In genomic region chr5:149792540-149792939, GRCh38 we compare ENCODE assay signal across 17 cellular contexts.
DNase-seq lines count a peak whose midpoint lies in the region; ATAC-seq and TF ChIP-seq lines count a peak whose summit lies in the region.
"Had no signal": no experiment of that assay in that cellular context is flagged by ENCODE, and none has a peak within 500 bp of the region (broad histone marks: within the 10 kb centered on the region; RNA-seq: fewer than 3 reads in every experiment).

No MANE protein-coding gene starts in this region.

- H3K36me3 ChIP-seq in right atrium auricular region = no peaks in the 10 kb centered on the region
- no peaks in the 10 kb centered on the region for H3K36me3 ChIP-seq in sigmoid colon
- no peaks in the 10 kb centered on the region for H3K36me3 ChIP-seq in naive thymus-derived CD4-positive, alpha-beta T cell (ENCODE audit: control insufficient read depth in 2 of 3, insufficient read depth in 3 of 3, low read length in 3 of 3)
- H3K36me3 ChIP-seq: MG63, Peyer's patch had no signal

- ATAC-seq in Right ventricle myocardium superior (ENCODE audit: poor library complexity) = no peak
- ATAC-seq in naive thymus-derived CD4-positive, alpha-beta T cell = no peak
- no peak for ATAC-seq in left colon
- ATAC-seq in GM21786 (IDR thresholded peaks at IDR 0.05; ENCODE audit: unreplicated experiment) = no peak

- H3K27ac ChIP-seq in right atrium auricular region (peak overlapping the region; percentile 85 to 87), dorsolateral prefrontal cortex (peak overlapping the region in 47 of 59 donors; percentile 2 to 83 (median 64)), sigmoid colon (peak overlapping the region; percentile 80 to 97 (median 86))
- H3K27ac ChIP-seq in naive thymus-derived CD4-positive, alpha-beta T cell (ENCODE audit: low read depth, low read length) = no peak overlapping the region
- H3K27ac ChIP-seq: C4-2B had no signal

- peaks cover 0 to 5% (median 0%) of the 10 kb centered on the region in 5 donors for H3K36me3 Mint-ChIP-seq in naive thymus-derived CD4-positive, alpha-beta T cell

- peaks cover 0 to 9% (median 0%) of the 10 kb centered on the region in 7 donors for H3K4me1 Mint-ChIP-seq in naive thymus-derived CD4-positive, alpha-beta T cell

- TF ChIP-seq POLR2A in sigmoid colon (IDR thresholded peaks at IDR 0.05) = no peak

- no peak overlapping the region for H3K4me3 ChIP-seq in right atrium auricular region
- no peak overlapping the region for H3K4me3 ChIP-seq in dorsolateral prefrontal cortex
- no peak overlapping the region for H3K4me3 ChIP-seq in sigmoid colon
- H3K4me3 ChIP-seq in naive thymus-derived CD4-positive, alpha-beta T cell (ENCODE audit: low read length) = no peak overlapping the region
- H3K4me3 ChIP-seq: MG63, Peyer's patch had no signal

- no peak for DNase-seq in right atrium auricular region (ENCODE audit: low spot score)
- no peak for DNase-seq in Right ventricle myocardium superior
- DNase-seq in dorsolateral prefrontal cortex = no peak
- no peak for DNase-seq in sigmoid colon
- DNase-seq in naive thymus-derived CD4-positive, alpha-beta T cell = no peak
- no peak for DNase-seq in left colon
- DNase-seq in NOMO-1 (lab: John Stamatoyannopoulos, UW; ENCODE audit: unreplicated experiment in 2 of 2) = no peak
- DNase-seq: Karpas-422, MG63, NCI-H1092, NCI-H146, NCI-H2081, NCI-H524, SHP77 had no signal

- CTCF ChIA-PET in naive thymus-derived CD4-positive, alpha-beta T cell (lab: Charles Lee) = no interaction called here

- TF ChIP-seq CTCF in right atrium auricular region (IDR thresholded peaks at IDR 0.05) = no peak
- TF ChIP-seq CTCF in dorsolateral prefrontal cortex (IDR thresholded peaks at IDR 0.05 in 54 of 56, conservative IDR thresholded peaks at IDR 0.05 in 2 of 56; ENCODE audit: low read depth in 1 of 56, partially characterized antibody in 56 of 56) = no peak
- no peak for TF ChIP-seq CTCF in sigmoid colon (IDR thresholded peaks at IDR 0.05)

- H3K4me1 ChIP-seq in right atrium auricular region (peaks cover 0 to 69% of the 10 kb centered on the region in 2 donors), sigmoid colon (peaks cover 0 to 82% (median 72%) of the 10 kb centered on the region in 4 donors)
- no peaks in the 10 kb centered on the region for H3K4me1 ChIP-seq in naive thymus-derived CD4-positive, alpha-beta T cell (ENCODE audit: control insufficient read depth in 2 of 2, insufficient read depth in 2 of 2, low read length in 2 of 2)

- no peaks in the 10 kb centered on the region for H3K27me3 ChIP-seq in right atrium auricular region
- no peaks in the 10 kb centered on the region for H3K27me3 ChIP-seq in dorsolateral prefrontal cortex
- H3K27me3 ChIP-seq in sigmoid colon = no peaks in the 10 kb centered on the region
- no peaks in the 10 kb centered on the region for H3K27me3 ChIP-seq in naive thymus-derived CD4-positive, alpha-beta T cell (ENCODE audit: control insufficient read depth in 2 of 2, insufficient read depth in 2 of 2, low read length in 2 of 2)
- H3K27me3 ChIP-seq: MG63, Peyer's patch had no signal

- TF ChIP-seq EP300 in sigmoid colon (IDR thresholded peaks at IDR 0.05) = no peak

- peaks cover 0 to 5% (median 0%) of the 10 kb centered on the region in 11 donors for H3K9me3 Mint-ChIP-seq in naive thymus-derived CD4-positive, alpha-beta T cell

- H3K27ac Mint-ChIP-seq in naive thymus-derived CD4-positive, alpha-beta T cell = no peak overlapping the region

- no peak overlapping the region for H3K4me3 Mint-ChIP-seq in naive thymus-derived CD4-positive, alpha-beta T cell

- intact Hi-C loops in Right ventricle myocardium superior (cut with DNase I) (no loop called here), dorsolateral prefrontal cortex (cut with DNase I) (loop anchor here in 1 of 2 donors (5.0 kb wide), 1 partner anchor 60 kb away; the partner anchor contains the start of gene PPARGC1B), sigmoid colon (cut with DNase I) (loop anchor here (1.0 kb wide), 1 partner anchor 8 kb away; no protein-coding TSS in a partner anchor), left colon (cut with DNase I, micrococcal nuclease) (no loop called here)
- intact Hi-C loops in naive thymus-derived CD4-positive, alpha-beta T cell (cut with micrococcal nuclease) = no loop called here

- 82 to 83% methylated on average over 8 of the region's 8 CpGs for WGBS in sigmoid colon, 2 donors

- H3K27me3 Mint-ChIP-seq in naive thymus-derived CD4-positive, alpha-beta T cell = no peaks in the 10 kb centered on the region

- POLR2A ChIA-PET in naive thymus-derived CD4-positive, alpha-beta T cell (lab: Charles Lee) = no interaction called here

- H3K9me3 ChIP-seq in right atrium auricular region = no peaks in the 10 kb centered on the region
- H3K9me3 ChIP-seq in sigmoid colon = no peaks in the 10 kb centered on the region
- no peaks in the 10 kb centered on the region for H3K9me3 ChIP-seq in naive thymus-derived CD4-positive, alpha-beta T cell (ENCODE audit: control insufficient read depth in 2 of 3, low read length in 3 of 3)
- H3K9me3 ChIP-seq: MG63, Peyer's patch had no signal
